ENCODE assay signal across 19 cellular contexts in genomic region chr6:122660296-122660695, GRCh38. TPM values are rescaled to one million over a fixed set of nuclear protein-coding genes. Genes with fewer than 3 reads are reported as not detected.
DNase-seq lines count a peak whose midpoint lies in the region; ATAC-seq, FAIRE-seq and TF ChIP-seq lines count a peak whose summit lies in the region.
"Had no signal": no experiment of that assay in that cellular context is flagged by ENCODE, and none has a peak within 500 bp of the region (broad histone marks: within the 10 kb centered on the region; RNA-seq: fewer than 3 reads in every experiment).

No MANE protein-coding gene starts in this region.

- H3K4me3 ChIP-seq in neural progenitor cell (no peak overlapping the region), tibial artery (no peak overlapping the region), small intestine (ENCODE audit: low read depth in 1 of 2, low read length in 2 of 2) (no peak overlapping the region)
- H3K4me3 ChIP-seq: HAP-1 had no signal

- H3K4me1 ChIP-seq in neural progenitor cell (no peaks in the 10 kb centered on the region), tibial artery (no peaks in the 10 kb centered on the region), small intestine (ENCODE audit: control insufficient read depth in 2 of 2, insufficient read depth in 1 of 2, low read depth in 1 of 2, low read length in 1 of 2) (no peaks in the 10 kb centered on the region)
- H3K4me1 ChIP-seq: BE2C, HAP-1 had no signal

- H3K36me3 Mint-ChIP-seq in neural progenitor cell, result no peaks in the 10 kb centered on the region
- H3K36me3 Mint-ChIP-seq: CD4-positive, CD25-positive, alpha-beta regulatory T cell had no signal

- H3K79me2 ChIP-seq in neural progenitor cell (ENCODE audit: low read depth), result no peaks in the 10 kb centered on the region

- peaks cover 5% of the 10 kb centered on the region for H3F3A ChIP-seq in neural progenitor cell (ENCODE audit: low read depth)

- H3K27me3 Mint-ChIP-seq in neural progenitor cell (ENCODE audit: insufficient read depth, low read depth), result no peaks in the 10 kb centered on the region
- H3K27me3 Mint-ChIP-seq: CD4-positive, CD25-positive, alpha-beta regulatory T cell had no signal

- no peaks in the 10 kb centered on the region for H3K4me1 Mint-ChIP-seq in neural progenitor cell

- no peak for FAIRE-seq in small intestine (lab: Jason Lieb, UNC)
- FAIRE-seq: A204.1, H1 had no signal

- no peak for ATAC-seq in GM19455 (IDR thresholded peaks at IDR 0.05; ENCODE audit: unreplicated experiment)

- no peaks in the 10 kb centered on the region for H3K36me3 ChIP-seq in neural progenitor cell
- no peaks in the 10 kb centered on the region for H3K36me3 ChIP-seq in tibial artery
- H3K36me3 ChIP-seq in small intestine (ENCODE audit: control insufficient read depth in 2 of 2, insufficient read depth in 2 of 2, low read length in 2 of 2), result no peaks in the 10 kb centered on the region
- H3K36me3 ChIP-seq: BE2C, HAP-1 had no signal

- H2AFZ ChIP-seq in neural progenitor cell (replicated peaks), result no peak overlapping the region

- DNase-seq in H4 (ENCODE audit: low spot score) (peak; percentile 6), SK-MEL-5 (ENCODE audit: low read depth, low spot score) (peak; percentile 43), foreskin melanocyte (peak; percentile 57), neural progenitor cell (ENCODE audit: low spot score) (no peak), T-helper 9 cell (no peak), tibial artery (no peak), small intestine (no peak)
- DNase-seq: ACHN; BE2C; C1 segment of cervical spinal cord; Caco-2; CD4-positive, CD25-positive, alpha-beta regulatory T cell; DMS153; DMS79; GF-D8 had no signal

- no peak overlapping the region for H3K4me3 Mint-ChIP-seq in neural progenitor cell
- H3K4me3 Mint-ChIP-seq: CD4-positive, CD25-positive, alpha-beta regulatory T cell had no signal

- H3K27me3 ChIP-seq in neural progenitor cell (no peaks in the 10 kb centered on the region), tibial artery (no peaks in the 10 kb centered on the region), small intestine (ENCODE audit: control insufficient read depth in 2 of 2, insufficient read depth in 2 of 2, low read length in 2 of 2) (no peaks in the 10 kb centered on the region)
- H3K27me3 ChIP-seq: BE2C had no signal

- no peaks in the 10 kb centered on the region for H4K20me1 ChIP-seq in neural progenitor cell (ENCODE audit: low read depth)

- H3K9me3 Mint-ChIP-seq in neural progenitor cell, result no peaks in the 10 kb centered on the region

- H3K9me3 ChIP-seq in neural progenitor cell (ENCODE audit: low read depth), result no peaks in the 10 kb centered on the region
- no peaks in the 10 kb centered on the region for H3K9me3 ChIP-seq in tibial artery
- no peaks in the 10 kb centered on the region for H3K9me3 ChIP-seq in small intestine (ENCODE audit: control insufficient read depth, low read depth)
- H3K9me3 ChIP-seq: BE2C, Caco-2, HAP-1 had no signal

- no peak overlapping the region for H3K27ac Mint-ChIP-seq in neural progenitor cell
- H3K27ac Mint-ChIP-seq: CD4-positive, CD25-positive, alpha-beta regulatory T cell had no signal

- in situ Hi-C loops in SK-MEL-5 (cut with HindIII; ENCODE audit: low pct_unique_long_range_greater_than_20kb, low sequenced_read_pairs), result no loop called here

- intact Hi-C loops in tibial artery (cut with DNase I; ENCODE audit: low total_unique reads), result no loop called here

- H3K4me2 ChIP-seq in neural progenitor cell, result no peak overlapping the region

- WGBS in small intestine, 3 donors, result 62 to 89% (median 77%) methylated on average over 3 of the region's 3 CpGs

- H3K27ac ChIP-seq in neural progenitor cell (peak overlapping the region; percentile 9), tibial artery (no peak overlapping the region), small intestine (ENCODE audit: low read depth in 1 of 2, low read length in 1 of 2) (no peak overlapping the region)

- no peak overlapping the region for H3K9ac ChIP-seq in neural progenitor cell

- no peak for TF ChIP-seq CTCF in neural progenitor cell (IDR thresholded peaks at IDR 0.05)
- TF ChIP-seq CTCF in tibial artery (IDR thresholded peaks at IDR 0.05), result no peak

RNA-seq across cellular contexts. Expression of gene PKIB, which starts 50.1 kb away (rescaled TPM):
- total RNA-seq in H4 (2014; rRNA removed; shearing (Covaris generic)), result 3.1 and 5.2 TPM in 2 replicates
- 1.0 and 1.4 TPM in 2 replicates for total RNA-seq in SK-MEL-5 (2014; rRNA removed; shearing (Covaris generic))
- 0.86 and 1.2 TPM in 2 replicates for polyA plus RNA-seq in SK-MEL-5 (2015; cell fraction: cytosol; rRNA removed)
- polyA plus RNA-seq in SK-MEL-5 (2015; cell fraction: nucleus; rRNA removed), result 0.23 and 0.31 TPM in 2 replicates
- 153 and 202 TPM in 2 replicates for total RNA-seq in neural progenitor cell (ENCODE audit: low replicate concordance)
- 10 to 100 TPM in 2 of 3 donors, 1 to 10 TPM in 1; 6.5 to 59.5 (median 50.3) TPM for polyA plus RNA-seq in small intestine

Comparison
In these comparisons a context has a peak if more than half of its experiments do, and no peak if none do; other contexts are left out.
1. DNase-seq: peak in H4 (single experiment), SK-MEL-5 (single experiment) and foreskin melanocyte (single experiment); none in neural progenitor cell (single experiment), T-helper 9 cell (single experiment), tibial artery (0 of 2) and small intestine (single experiment).
2. RNA of gene PKIB, which starts 50.1 kb away (total RNA-seq): 153 to 202 TPM in neural progenitor cell; 3.1 to 5.2 TPM in H4 and 1.0 to 1.4 TPM in SK-MEL-5; every median in the first group is over 10 times any median in the second.